ENCODE assay signal across 8 cellular contexts in the genomic region with DNA sequence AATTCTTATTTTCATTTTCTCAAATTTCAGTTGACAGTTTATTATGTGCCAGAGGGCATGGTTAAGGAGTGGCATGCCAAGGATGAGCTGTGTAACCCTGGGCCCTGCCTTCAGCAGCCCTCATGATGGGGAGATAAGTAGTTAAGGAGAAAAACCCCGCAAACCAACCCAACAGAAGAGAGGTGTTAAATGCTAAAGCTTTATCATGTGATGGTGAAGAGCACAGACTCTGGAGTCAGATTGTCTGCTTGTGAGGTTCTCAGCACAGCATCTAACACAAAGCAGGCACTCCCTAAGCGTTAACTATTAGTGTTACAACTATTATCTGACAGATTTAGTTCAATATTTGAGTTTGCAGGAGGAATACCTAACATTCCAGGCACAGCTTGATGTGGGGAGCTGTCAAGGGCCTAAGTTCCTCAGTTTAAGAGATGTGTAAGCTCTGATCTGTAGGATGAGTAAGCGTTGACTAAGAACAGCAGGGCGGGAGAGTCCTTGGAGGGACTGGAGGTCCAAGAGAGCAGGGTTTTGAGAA. TPM values are rescaled to one million over a fixed set of nuclear protein-coding genes. Genes with fewer than 3 reads are reported as not detected.
DNase-seq lines count a peak whose midpoint lies in the region; ATAC-seq and TF ChIP-seq lines count a peak whose summit lies in the region.

No MANE protein-coding gene starts in this region.

- H3K9ac ChIP-seq in GM23248, result peak overlapping the region; percentile 62

- H3K9me3 ChIP-seq in GM23248 (ENCODE audit: low read depth), result no peaks in the 10 kb centered on the region
- no peaks in the 10 kb centered on the region for H3K9me3 ChIP-seq in Panc1 (ENCODE audit: control insufficient read depth, insufficient read depth, low read depth, low read length)
- H3K9me3 ChIP-seq in esophagus muscularis mucosa, result no peaks in the 10 kb centered on the region

- POLR2A ChIA-PET in Panc1 (lab: Charles Lee), result interaction anchor here (0.8 kb wide), 1 partner anchor 29 kb away, joined by 3 read pairs; no protein-coding TSS in a partner anchor

- 0 out of 2 replicates have a peak overlapping the region, but pooled peaks have one; percentile 1 for H2AFZ ChIP-seq in GM23248

- peaks cover 84% of the 10 kb centered on the region for H3K79me2 ChIP-seq in GM23248 (ENCODE audit: insufficient read depth)

- in situ Hi-C loops in GM23248 (cut with MboI), result no loop called here
- in situ Hi-C loops in Panc1 (cut with HindIII; ENCODE audit: low pct_unique_long_range_greater_than_20kb, low sequenced_read_pairs), result no loop called here

- H3K36me3 ChIP-seq in GM23248 (ENCODE audit: low read depth) (no peaks in the 10 kb centered on the region), Panc1 (ENCODE audit: control insufficient read depth, insufficient read depth, low read length) (no peaks in the 10 kb centered on the region; the same call in 1 of the 2 replicates), esophagus muscularis mucosa (no peaks in the 10 kb centered on the region)

- BruUV-seq in Panc1 (replicated peaks; lab: Mats Ljungman, UMichigan), result no TSS peak

- intact Hi-C loops in Panc1 (cut with micrococcal nuclease; ENCODE audit: unreplicated experiment), result no loop called here
- intact Hi-C loops in esophagus muscularis mucosa (cut with DNase I), result no loop called here

- no peaks in the 10 kb centered on the region for H3K9me2 ChIP-seq in GM23248 (ENCODE audit: insufficient read depth)

- DNase-seq in GM23248 (peak; percentile 96), Panc1 (ENCODE audit: low read depth, low spot score) (peak; percentile 77), esophagus muscularis mucosa (ENCODE audit: extremely low spot score) (no peak), retina (peak; percentile 6), NCI-H345 treated with DMSO at 0.1 percent for 48 hours (lab: John Stamatoyannopoulos, UW; ENCODE audit: unreplicated experiment) (no peak), cerebellum (ENCODE audit: low spot score) (no peak), SW480 (ENCODE audit: low spot score) (no peak)

- peak overlapping the region; percentile 84 for H3K27ac ChIP-seq in GM23248
- H3K27ac ChIP-seq in Panc1 (ENCODE audit: low read length), result peak overlapping the region; percentile 81
- peak overlapping the region; percentile 50 to 63 (median 56) for H3K27ac ChIP-seq in esophagus muscularis mucosa (replicated peaks in 1 of 4)

- H4K20me1 ChIP-seq in GM23248 (ENCODE audit: insufficient read depth), result no peaks in the 10 kb centered on the region

- H3K27me3 ChIP-seq in GM23248 (replicated peaks; ENCODE audit: insufficient read depth), result no peaks in the 10 kb centered on the region
- H3K27me3 ChIP-seq in Panc1 (ENCODE audit: control insufficient read depth, insufficient read depth, low read length), result no peaks in the 10 kb centered on the region
- H3K27me3 ChIP-seq in esophagus muscularis mucosa, result no peaks in the 10 kb centered on the region

- TF ChIP-seq CTCF in Panc1 (IDR thresholded peaks at IDR 0.05), result no peak
- TF ChIP-seq CTCF in esophagus muscularis mucosa (IDR thresholded peaks at IDR 0.05), result no peak

- TF ChIP-seq EP300 in esophagus muscularis mucosa (IDR thresholded peaks at IDR 0.05), result no peak

- no peak for TF ChIP-seq POLR2A in esophagus muscularis mucosa (IDR thresholded peaks at IDR 0.05; ENCODE audit: low read depth)

- peak overlapping the region; percentile 62 for H3K4me3 ChIP-seq in GM23248
- H3K4me3 ChIP-seq in Panc1 (ENCODE audit: low read depth in 2 of 2, low read length in 2 of 2), result peak overlapping the region in 1 of 2 experiments; percentile 18; a peak in 2 of 4 replicates
- no peak overlapping the region for H3K4me3 ChIP-seq in esophagus muscularis mucosa

- 0 to 1% methylated on average over 4 of the region's 4 CpGs for WGBS in GM23248 (ENCODE audit: low coverage in 1 of 2, low lambda C conversion rate in 2 of 2, missing lambda C conversion rate in 2 of 2), 2 experiments
- WGBS in esophagus muscularis mucosa, result 40% methylated on average over 4 of the region's 4 CpGs

- CTCF ChIA-PET in Panc1 (lab: Charles Lee), result no interaction called here

- ATAC-seq in Panc1 (peak; percentile 99), GM18511 (IDR thresholded peaks at IDR 0.05; ENCODE audit: unreplicated experiment) (no peak)

- peak overlapping the region; percentile 89 for H3K4me2 ChIP-seq in GM23248 (ENCODE audit: unreplicated experiment)

- peaks cover 51% of the 10 kb centered on the region for H3K4me1 ChIP-seq in GM23248 (ENCODE audit: insufficient read depth)
- peaks cover 43% of the 10 kb centered on the region for H3K4me1 ChIP-seq in Panc1 (ENCODE audit: control insufficient read depth, insufficient read depth, low read length)
- peaks cover 21 to 42% (median 38%) of the 10 kb centered on the region in 4 donors for H3K4me1 ChIP-seq in esophagus muscularis mucosa

- H3F3A ChIP-seq in GM23248 (ENCODE audit: insufficient read depth), result peaks cover 40% of the 10 kb centered on the region

RNA-seq across cellular contexts. Expression of a gene that starts 29.6 kb away (rescaled TPM):
- 25.2 and 38.7 TPM in 2 replicates for total RNA-seq in GM23248 (2014; rRNA removed; shearing (Covaris generic))
- polyA plus RNA-seq in GM23248 (2016; fragmentation: Nextera tagmentation; extraction: Ambion mirVana), result 29.2 and 30.8 TPM in 2 replicates
- total RNA-seq in Panc1 (2021; ENCODE audit: unreplicated experiment) (18.9 TPM), esophagus muscularis mucosa (10 to 100 TPM; 15.6 to 18.8 (median 17.4) TPM), cerebellum (60.2 TPM)
- 9.6 TPM for polyA plus RNA-seq in Panc1 (2012; ENCODE audit: insufficient read length)

RNA-seq across cellular contexts. Expression of a gene that starts 56.4 kb away (rescaled TPM):
- 64.0 and 81.3 TPM in 2 replicates for total RNA-seq in GM23248 (2014; rRNA removed; shearing (Covaris generic))
- 150 and 157 TPM in 2 replicates for polyA plus RNA-seq in GM23248 (2016; fragmentation: Nextera tagmentation; extraction: Ambion mirVana)
- total RNA-seq in Panc1 (2021; ENCODE audit: unreplicated experiment) (53.1 TPM), esophagus muscularis mucosa (10 to 100 TPM; 51.9 to 79.9 (median 71.2) TPM), cerebellum (16.2 TPM)
- polyA plus RNA-seq in Panc1 (2012; ENCODE audit: insufficient read length), result 31.1 TPM

Comparison
In these comparisons a context has a peak if more than half of its experiments do, and no peak if none do; other contexts are left out.
1. DNase-seq: peak in GM23248 (single experiment), Panc1 (single experiment) and retina (single experiment); none in esophagus muscularis mucosa (single experiment), NCI-H345 treated with DMSO at 0.1 percent for 48 hours (single experiment), cerebellum (single experiment) and SW480 (single experiment).
2. Peak in every context shown above with its lines, with median percentiles within 50 percentile points of each other: H3K27ac ChIP-seq.